Comparison of ENCODE assay signal across 1 cellular context in genomic region chr21:46000182-46000730, GRCh38.
TF ChIP-seq lines count a peak whose summit lies in the region.

No MANE protein-coding gene starts in this region.

TF ChIP-seq in IMR-90, 13 proteins besides CTCF, POLR2A, EP300 and RAD21 (continued from another document):
- TF ChIP-seq MXI1 (IDR thresholded peaks at IDR 0.05; ENCODE audit: borderline replicate concordance, low read depth, low read length) (no peak), USF2 (IDR thresholded peaks at IDR 0.05; ENCODE audit: low read depth, low read length) (no peak), BHLHE40 (IDR thresholded peaks at IDR 0.05; ENCODE audit: low read depth, low read length) (no peak), MAFK (IDR thresholded peaks at IDR 0.05; ENCODE audit: low read depth, low read length) (no peak), SMC3 (IDR thresholded peaks at IDR 0.05; ENCODE audit: low read depth, low read length) (no peak)
